Comparison of ENCODE assay signal across 36 cellular contexts in genomic region chr18:75526038-75526437, GRCh38.
"Had no signal": no experiment of that assay in that cellular context is flagged by ENCODE, and none has a peak within 500 bp of the region (broad histone marks: within the 10 kb centered on the region; RNA-seq: fewer than 3 reads in every experiment).

No MANE protein-coding gene starts in this region.

- H3K4me3 ChIP-seq: adrenal gland, body of pancreas, cardiac muscle cell had no signal

- H3K4me1 Mint-ChIP-seq: activated B cell treated with CpG ODN at 0.5 μM for 24 hours; activated CD4-positive, alpha-beta T cell treated with anti-CD3 and anti-CD28 coated beads, Interleukin-2, amount 10 ng/mL, durations not matched to agents 24 days and 14 days; activated naive CD8-positive, alpha-beta T cell treated with anti-CD3 and anti-CD28 coated beads for 36 hours; activated T-helper 17 cell treated with anti-CD3 and anti-CD28 coated beads, Interleukin-2, amount 50 U/mL, for 72 hours; central memory CD8-positive, alpha-beta T cell had no signal

- H3K27ac Mint-ChIP-seq: activated B cell treated with CpG ODN at 0.5 μM for 24 hours; activated CD4-positive, alpha-beta memory T cell treated with anti-CD3 and anti-CD28 coated beads for 36 hours; activated CD4-positive, alpha-beta T cell treated with anti-CD3 and anti-CD28 coated beads, Interleukin-2, amount 10 ng/mL, durations not matched to agents 24 days and 14 days; activated CD8-positive, alpha-beta T cell treated with anti-CD3 and anti-CD28 coated beads for 36 hours; activated naive CD4-positive, alpha-beta T cell treated with anti-CD3 and anti-CD28 coated beads for 36 hours; activated naive CD4-positive, alpha-beta T cell treated with anti-CD3 and anti-CD28 coated beads, Interleukin-2, amount 50 U/mL, for 72 hours; activated naive CD8-positive, alpha-beta T cell treated with anti-CD3 and anti-CD28 coated beads for 36 hours; activated T-cell treated with anti-CD3 and anti-CD28 coated beads, Interleukin-2, amount 50 U/mL, for 72 hours; activated T-helper 1 cell treated with anti-CD3 and anti-CD28 coated beads, Interleukin-12 subunit alpha, Interleukin-12 subunit beta, Interleukin-2, Interleukin-4 antibody, amounts not matched to agents 30 ng/mL and 10 ng/mL and 1 ng/mL, durations not matched to agents 14 hours and 24 hours and 36 hours; activated T-helper 17 cell treated with anti-CD3 and anti-CD28 coated beads, Interleukin-2, amount 50 U/mL, for 72 hours; T-helper 1 cell treated with Interleukin-12 subunit alpha and Interleukin-12 subunit beta and Interleukin-4 antibody, amounts not matched to agents 30 μg/mL and 1 μg/mL, for 36 hours; T-helper 2 cell treated with Interferon-gamma antibody and Interleukin-4, amounts not matched to agents 5 μg/mL and 100 μg/mL, for 36 hours had no signal

- H3K4me3 Mint-ChIP-seq: activated B cell treated with CpG ODN at 0.5 μM for 24 hours; activated CD4-positive, alpha-beta memory T cell treated with anti-CD3 and anti-CD28 coated beads for 36 hours; activated CD4-positive, alpha-beta T cell treated with anti-CD3 and anti-CD28 coated beads, Interleukin-2, amount 10 ng/mL, durations not matched to agents 24 days and 14 days; activated CD8-positive, alpha-beta T cell treated with anti-CD3 and anti-CD28 coated beads for 36 hours; activated naive CD4-positive, alpha-beta T cell treated with anti-CD3 and anti-CD28 coated beads for 36 hours; activated naive CD8-positive, alpha-beta T cell treated with anti-CD3 and anti-CD28 coated beads for 36 hours; activated T-cell treated with anti-CD3 and anti-CD28 coated beads, Interleukin-2, amount 50 U/mL, for 4 hours; activated T-cell treated with anti-CD3 and anti-CD28 coated beads, Interleukin-2, amount 50 U/mL, for 72 hours; activated T-helper 1 cell treated with anti-CD3 and anti-CD28 coated beads, Interleukin-12 subunit alpha, Interleukin-12 subunit beta, Interleukin-2, Interleukin-4 antibody, amounts not matched to agents 30 ng/mL and 10 ng/mL and 1 ng/mL, durations not matched to agents 14 hours and 24 hours and 36 hours; activated T-helper 17 cell treated with anti-CD3 and anti-CD28 coated beads, Interleukin-2, amount 50 U/mL, for 72 hours; central memory CD8-positive, alpha-beta T cell; T-helper 1 cell treated with Interleukin-12 subunit alpha and Interleukin-12 subunit beta and Interleukin-4 antibody, amounts not matched to agents 30 μg/mL and 1 μg/mL, for 36 hours; T-helper 2 cell treated with Interferon-gamma antibody and Interleukin-4, amounts not matched to agents 5 μg/mL and 100 μg/mL, for 36 hours had no signal

- DNase-seq: activated B cell treated with CpG ODN at 0.5 μM for 24 hours; activated CD4-positive, alpha-beta memory T cell treated with anti-CD3 and anti-CD28 coated beads for 36 hours; activated CD4-positive, alpha-beta T cell treated with anti-CD3 and anti-CD28 coated beads for 4 hours; activated CD4-positive, alpha-beta T cell treated with anti-CD3 and anti-CD28 coated beads, Interleukin-2, amount 10 ng/mL, durations not matched to agents 24 days and 14 days; activated CD4-positive, alpha-beta T cell treated with anti-CD3 and anti-CD28 coated beads, Interleukin-2, amount 50 U/mL, for 1 hour; activated CD4-positive, alpha-beta T cell treated with anti-CD3 and anti-CD28 coated beads, Interleukin-2, amount 50 U/mL, for 4 hours; activated CD4-positive, CD25-positive, alpha-beta regulatory T cell treated with anti-CD3 and anti-CD28 coated beads, Interleukin-2, amount 50 U/mL, for 72 hours; activated CD8-positive, alpha-beta memory T cell treated with anti-CD3 and anti-CD28 coated beads, Interleukin-2, amount 50 U/mL, for 4 hours; activated CD8-positive, alpha-beta T cell treated with anti-CD3 and anti-CD28 coated beads for 36 hours; activated effector memory CD4-positive, alpha-beta T cell treated with anti-CD3 and anti-CD28 coated beads, Interleukin-2, amount 50 U/mL, for 16 hours; activated gamma-delta T cell treated with Interleukin-2 at 50 U/mL for 16 hours; activated naive CD4-positive, alpha-beta T cell; activated naive CD4-positive, alpha-beta T cell treated with anti-CD3 and anti-CD28 coated beads for 36 hours; activated naive CD4-positive, alpha-beta T cell treated with anti-CD3 and anti-CD28 coated beads, Interleukin-2, amount 50 U/mL, for 16 hours; activated naive CD8-positive, alpha-beta T cell treated with anti-CD3 and anti-CD28 coated beads for 36 hours; activated T-cell treated with anti-CD3 and anti-CD28 coated beads for 4 hours; activated T-cell treated with anti-CD3 and anti-CD28 coated beads, Interleukin-2, amount 50 U/mL, for 1 hour; activated T-cell treated with anti-CD3 and anti-CD28 coated beads, Interleukin-2, amount 50 U/mL, for 4 hours; activated T-cell treated with anti-CD3 and anti-CD28 coated beads, Interleukin-2, amount 50 U/mL, for 72 hours; adrenal gland; amniotic stem cell; body of pancreas; brain microvascular endothelial cell; caudate nucleus; SW 1271; T-helper 1 cell; T-helper 2 cell; T-helper 9 cell had no signal

- H3K27me3 Mint-ChIP-seq: activated B cell treated with CpG ODN at 0.5 μM for 24 hours; activated CD4-positive, alpha-beta T cell treated with anti-CD3 and anti-CD28 coated beads, Interleukin-2, amount 10 ng/mL, durations not matched to agents 24 days and 14 days had no signal

- H3K9me3 Mint-ChIP-seq: activated B cell treated with CpG ODN at 0.5 μM for 24 hours; activated CD4-positive, alpha-beta memory T cell treated with anti-CD3 and anti-CD28 coated beads for 36 hours; activated CD4-positive, alpha-beta T cell treated with anti-CD3 and anti-CD28 coated beads, Interleukin-2, amount 10 ng/mL, durations not matched to agents 24 days and 14 days; activated CD8-positive, alpha-beta T cell treated with anti-CD3 and anti-CD28 coated beads for 36 hours; activated naive CD4-positive, alpha-beta T cell treated with anti-CD3 and anti-CD28 coated beads for 36 hours; activated naive CD4-positive, alpha-beta T cell treated with anti-CD3 and anti-CD28 coated beads, Interleukin-2, amount 50 U/mL, for 72 hours; activated naive CD8-positive, alpha-beta T cell treated with anti-CD3 and anti-CD28 coated beads for 36 hours; activated T-cell treated with anti-CD3 and anti-CD28 coated beads, Interleukin-2, amount 50 U/mL, for 4 hours; activated T-cell treated with anti-CD3 and anti-CD28 coated beads, Interleukin-2, amount 50 U/mL, for 72 hours; activated T-helper 1 cell treated with anti-CD3 and anti-CD28 coated beads, Interleukin-12 subunit alpha, Interleukin-12 subunit beta, Interleukin-2, Interleukin-4 antibody, amounts not matched to agents 30 ng/mL and 10 ng/mL and 1 ng/mL, durations not matched to agents 14 hours and 24 hours and 36 hours; activated T-helper 17 cell treated with anti-CD3 and anti-CD28 coated beads, Interleukin-2, amount 50 U/mL, for 72 hours; central memory CD8-positive, alpha-beta T cell; T-helper 1 cell treated with Interleukin-12 subunit alpha and Interleukin-12 subunit beta and Interleukin-4 antibody, amounts not matched to agents 30 μg/mL and 1 μg/mL, for 36 hours; T-helper 2 cell treated with Interferon-gamma antibody and Interleukin-4, amounts not matched to agents 5 μg/mL and 100 μg/mL, for 36 hours had no signal

- H3K36me3 ChIP-seq: adrenal gland, brain microvascular endothelial cell, cardiac muscle cell had no signal

- H3K36me3 Mint-ChIP-seq: activated CD4-positive, alpha-beta memory T cell treated with anti-CD3 and anti-CD28 coated beads for 36 hours; activated naive CD4-positive, alpha-beta T cell treated with anti-CD3 and anti-CD28 coated beads, Interleukin-2, amount 50 U/mL, for 72 hours; activated naive CD8-positive, alpha-beta T cell treated with anti-CD3 and anti-CD28 coated beads for 36 hours had no signal

- H3K27ac ChIP-seq: adrenal gland, body of pancreas, brain microvascular endothelial cell, cardiac muscle cell, VCaP had no signal

- H3K27me3 ChIP-seq: adrenal gland, body of pancreas, brain microvascular endothelial cell, cardiac muscle cell had no signal

- H3K9me3 ChIP-seq: adrenal gland, body of pancreas had no signal

- H3K4me1 ChIP-seq: adrenal gland, body of pancreas had no signal
